ENCODE assay signal across 1 cellular context in genomic region chr6:159966339-159966738, GRCh38.
TF ChIP-seq lines count a peak whose summit lies in the region.

No MANE protein-coding gene starts in this region.

TF ChIP-seq in WTC11, 78 proteins besides CTCF, POLR2A, EP300 and RAD21 (continued from another document):
- TF ChIP-seq ZNF532 (CRISPR knock-in tag; IDR thresholded peaks at IDR 0.05; ENCODE audit: borderline replicate concordance) (no peak), STAT6 (CRISPR knock-in tag; conservative IDR thresholded peaks at IDR 0.05; ENCODE audit: low read depth) (no peak), GTF2I (CRISPR knock-in tag; conservative IDR thresholded peaks at IDR 0.05) (no peak), ZNF396 (CRISPR knock-in tag; IDR thresholded peaks at IDR 0.05; ENCODE audit: borderline replicate concordance) (no peak), ATF6 (CRISPR knock-in tag; IDR thresholded peaks at IDR 0.05) (no peak), CDX4 (CRISPR knock-in tag; IDR thresholded peaks at IDR 0.05; ENCODE audit: borderline replicate concordance) (no peak), HMGA2 (CRISPR knock-in tag; IDR thresholded peaks at IDR 0.05) (no peak), USF1 (CRISPR knock-in tag; IDR thresholded peaks at IDR 0.05) (no peak), ZBTB43 (CRISPR knock-in tag; IDR thresholded peaks at IDR 0.05) (no peak), TEAD1 (CRISPR knock-in tag; IDR thresholded peaks at IDR 0.05) (no peak)
